In the genomic region with DNA sequence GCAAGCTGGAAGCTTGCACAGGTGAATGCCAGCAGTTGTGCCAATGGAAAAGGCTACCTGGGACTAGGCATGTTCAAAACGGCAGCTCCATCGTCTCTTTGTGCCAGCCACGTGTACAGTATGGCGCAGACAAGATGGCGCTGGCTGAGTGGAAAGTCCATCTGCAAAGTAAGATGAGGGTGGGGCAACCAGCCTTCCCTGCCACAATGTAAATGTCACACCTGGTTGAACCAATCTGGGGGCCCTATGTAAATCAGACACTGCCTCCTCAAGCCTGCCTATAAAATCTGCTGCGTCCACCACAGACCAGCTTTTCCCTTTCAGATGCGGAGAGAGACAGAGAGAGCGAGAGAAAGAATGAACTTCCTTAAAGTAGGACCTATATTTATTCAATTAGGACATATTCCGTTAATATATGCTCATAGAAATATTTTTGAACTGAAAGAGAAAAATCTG, we compare ENCODE assay signal across 19 cellular contexts. TPM values are rescaled to one million over a fixed set of nuclear protein-coding genes. Genes with fewer than 3 reads are reported as not detected.
DNase-seq lines count a peak whose midpoint lies in the region; ATAC-seq and TF ChIP-seq lines count a peak whose summit lies in the region.
"Had no signal": no experiment of that assay in that cellular context is flagged by ENCODE, and none has a peak within 500 bp of the region (broad histone marks: within the 10 kb centered on the region; RNA-seq: fewer than 3 reads in every experiment).

No MANE protein-coding gene starts in this region.

- H3K36me3 Mint-ChIP-seq in HFFc6 (ENCODE audit: low read depth), result no peaks in the 10 kb centered on the region
- H3K36me3 Mint-ChIP-seq: CD4-positive, alpha-beta memory T cell had no signal

- no peak overlapping the region for H3K23ac ChIP-seq in trophoblast cell (ENCODE audit: low read length)

- H3K9me3 ChIP-seq in trophoblast cell (ENCODE audit: insufficient read depth, low read depth, low read length) (no peaks in the 10 kb centered on the region), heart right ventricle (peaks cover 0 to 4% (median 0%) of the 10 kb centered on the region in 11 donors)

- DNase-seq in NCI-H146 (lab: John Stamatoyannopoulos, UW) (peak; percentile 3), NCI-H146 treated with DMSO at 0.1 percent for 48 hours (lab: John Stamatoyannopoulos, UW; ENCODE audit: unreplicated experiment) (no peak), HFFc6 (no peak), NCI-H748 treated with DMSO at 0.1 percent for 48 hours (lab: John Stamatoyannopoulos, UW) (peak; percentile 70), trophoblast cell (peak; percentile 64), NAMALWA (ENCODE audit: low spot score) (no peak), heart right ventricle (no peak)
- DNase-seq: CD4-positive, alpha-beta memory T cell; DND-41; NCI-H1417; NK-92 treated with Interleukin-12 subunit alpha and Interleukin-12 subunit beta, amount 100 ng/mL, for 24 hours; Right ventricle myocardium superior had no signal

- H3K27ac Mint-ChIP-seq in HFFc6, result peak overlapping the region; percentile 47; the same call in 1 of the 2 replicates

- TF ChIP-seq CTCF in HFFc6 (IDR thresholded peaks at IDR 0.05), result no peak
- no peak for TF ChIP-seq CTCF in heart right ventricle (IDR thresholded peaks at IDR 0.05)

- H2BK5ac ChIP-seq in trophoblast cell (ENCODE audit: low read depth, low read length, poor library complexity), result no peak overlapping the region

- H3K4me1 Mint-ChIP-seq in HFFc6 (ENCODE audit: low read depth), result peaks cover 10% of the 10 kb centered on the region; the same call in 1 of the 2 replicates

- H3K4me1 ChIP-seq in trophoblast cell (ENCODE audit: control insufficient read depth in 1 of 2, insufficient read depth in 2 of 2, low read length in 2 of 2) (no peaks in the 10 kb centered on the region), heart right ventricle (peaks cover 0 to 6% (median 0%) of the 10 kb centered on the region in 9 donors)

- no peak for ATAC-seq in heart right ventricle
- ATAC-seq: HCT116 had no signal

- H3K4me3 ChIP-seq in trophoblast cell (ENCODE audit: low read depth, low read length), result peak overlapping the region; percentile 18
- H3K4me3 ChIP-seq in heart right ventricle, result no peak overlapping the region
- H3K4me3 ChIP-seq: SK-N-MC had no signal

- H4K8ac ChIP-seq in trophoblast cell (ENCODE audit: low read depth, low read length), result no peak overlapping the region

- no peak overlapping the region for H3K9ac ChIP-seq in trophoblast cell (ENCODE audit: low read length)

- H3K27me3 ChIP-seq in trophoblast cell (ENCODE audit: insufficient read depth, low read length) (no peaks in the 10 kb centered on the region), heart right ventricle (no peaks in the 10 kb centered on the region)

- no peak overlapping the region for H2AFZ ChIP-seq in trophoblast cell (ENCODE audit: insufficient read depth, low read length, poor library complexity)

- H3K79me2 ChIP-seq in trophoblast cell (ENCODE audit: control insufficient read depth, insufficient read depth, low read length, poor library complexity), result no peaks in the 10 kb centered on the region

- no peak overlapping the region for H2AK5ac ChIP-seq in trophoblast cell (ENCODE audit: low read length)

- H3K9me3 Mint-ChIP-seq in HFFc6, result no peaks in the 10 kb centered on the region
- H3K9me3 Mint-ChIP-seq: CD4-positive, alpha-beta memory T cell had no signal

- H3K27me3 Mint-ChIP-seq in HFFc6 (ENCODE audit: insufficient read depth), result peaks cover 11% of the 10 kb centered on the region

- H2BK120ac ChIP-seq in trophoblast cell (ENCODE audit: insufficient read depth, low read length, poor library complexity), result no peak overlapping the region

- intact Hi-C loops in heart right ventricle (cut with DNase I), result loop anchor here in 3 of 10 donors (10.0 kb wide), 3 partner anchors 123 to 383 kb away; a partner anchor contains a TSS

- WGBS in trophoblast cell (ENCODE audit: extremely low coverage, insufficient coverage, insufficient read length), result no CpG with 5 or more reads among the region's 9 CpGs
- 87 to 92% methylated on average over 9 of the region's 9 CpGs for WGBS in heart right ventricle, 2 donors

- no peak overlapping the region for H3K14ac ChIP-seq in trophoblast cell (ENCODE audit: low read length)

- no peak overlapping the region for H3K4ac ChIP-seq in trophoblast cell (ENCODE audit: low read depth, low read length)

- H3K79me1 ChIP-seq in trophoblast cell (ENCODE audit: low read length), result peaks cover 1% of the 10 kb centered on the region

- H3K18ac ChIP-seq in trophoblast cell (ENCODE audit: low read length), result no peak overlapping the region

- no peak overlapping the region for H4K12ac ChIP-seq in trophoblast cell (ENCODE audit: low read depth, low read length)

- no peak overlapping the region for H4K91ac ChIP-seq in trophoblast cell (ENCODE audit: low read depth, low read length)

- H3K27ac ChIP-seq in trophoblast cell (ENCODE audit: low read depth, low read length), result no peak overlapping the region
- no peak overlapping the region for H3K27ac ChIP-seq in heart right ventricle
- H3K27ac ChIP-seq: SK-N-MC had no signal

- no peak overlapping the region for H3K4me2 ChIP-seq in trophoblast cell (ENCODE audit: low read length)

- H3K36me3 ChIP-seq in trophoblast cell (ENCODE audit: control insufficient read depth in 1 of 2, insufficient read depth in 2 of 2, low read length in 2 of 2) (no peaks in the 10 kb centered on the region), heart right ventricle (no peaks in the 10 kb centered on the region)

- H2BK12ac ChIP-seq in trophoblast cell (ENCODE audit: low read length), result no peak overlapping the region

- H3K4me3 Mint-ChIP-seq in HFFc6, result peak overlapping the region; percentile 45; the same call in 1 of the 2 replicates
- H3K4me3 Mint-ChIP-seq: CD4-positive, alpha-beta memory T cell had no signal

RNA-seq across cellular contexts. Expression of a gene that starts 18.5 kb away (rescaled TPM):
- not detected for total RNA-seq in HFFc6 (2021; fragmentation: NEBNext Ultra II Directional; extraction: Animal tissue kit (Norgen Biotek cat#: 25700))
- 0.10 TPM in 1 of 2 replicates, not detected in the other for polyA plus RNA-seq in trophoblast cell (2013)
- not detected for total RNA-seq in heart right ventricle
- not detected for polyA plus RNA-seq in heart right ventricle
- total RNA-seq: A172; CD4-positive, alpha-beta memory T cell; NCI-H460; OCI-LY7; Right ventricle myocardium superior; T-helper 2 cell treated with Interferon-gamma antibody and Interleukin-4, amounts not matched to agents 100 ng/mL and 5 ng/mL, for 36 hours had no signal
- polyA plus RNA-seq: BJ; CD4-positive, alpha-beta memory T cell had no signal

Comparison
In these comparisons a context has a peak if more than half of its experiments do, and no peak if none do; other contexts are left out.
1. DNase-seq: peak in NCI-H146 (single experiment), NCI-H748 treated with DMSO at 0.1 percent for 48 hours (single experiment) and trophoblast cell (2 of 2); none in NCI-H146 treated with DMSO at 0.1 percent for 48 hours (single experiment), HFFc6 (single experiment), NAMALWA (single experiment) and heart right ventricle (0 of 2).